ENCODE assay signal across 23 cellular contexts in the genomic region with DNA sequence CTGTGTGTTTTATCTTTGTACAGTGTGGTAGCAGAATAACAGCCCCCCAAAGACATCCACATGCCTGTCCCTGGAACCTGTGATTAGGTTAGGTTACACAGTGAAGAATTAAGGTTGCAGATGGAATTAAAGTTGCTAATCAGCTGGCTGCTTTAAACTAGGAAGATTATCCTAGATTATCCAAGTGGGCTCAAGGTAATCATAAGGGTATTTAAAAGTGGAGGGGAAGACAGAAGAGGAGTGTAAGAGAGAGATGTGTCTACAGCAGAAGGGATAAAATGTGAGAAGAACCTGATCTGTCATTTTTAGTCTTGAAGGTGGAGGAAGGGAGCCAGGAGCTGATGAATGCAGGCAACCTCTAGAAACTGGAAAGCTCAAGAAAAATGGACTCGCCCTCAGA.
"Had no signal": no experiment of that assay in that cellular context is flagged by ENCODE, and none has a peak within 500 bp of the region (broad histone marks: within the 10 kb centered on the region; RNA-seq: fewer than 3 reads in every experiment).

No MANE protein-coding gene starts in this region.

- H3K36me3 ChIP-seq: left ventricle myocardium inferior, neural progenitor cell, neutrophil, right atrium auricular region, right lobe of liver, tibial nerve, uterus had no signal

- ATAC-seq: natural killer cell; psoas muscle; right lobe of liver; stimulated activated memory B cell treated with anti-CD40 and anti-IgM and Interleukin-4, amounts not matched to agents 10 μg/mL and 1 μg/mL and 100 μg/mL, for 72 hours; stimulated activated naive CD8-positive, alpha-beta T cell treated with anti-CD3 and anti-CD28 coated beads, Interleukin-15, amount 100 ng/mL, for 72 hours had no signal

- H3K4me1 ChIP-seq: left ventricle myocardium inferior, neural progenitor cell, parathyroid adenoma, psoas muscle, right atrium auricular region, tibial nerve, uterus had no signal

- DNase-seq: left ventricle myocardium inferior; mesendoderm; naive B cell; natural killer cell; nephron progenitor cell; occipital lobe; psoas muscle; stimulated activated CD4-positive, alpha-beta T cell treated with anti-CD3 and anti-CD28 coated beads, Interleukin-1b, Interleukin-23, amount 100 ng/mL, for 48 hours; stimulated activated CD4-positive, alpha-beta T cell treated with anti-CD3 and anti-CD28 coated beads, Interleukin-2, amount 100 ng/mL, for 48 hours; stimulated activated CD4-positive, alpha-beta T cell treated with anti-CD3 and anti-CD28 coated beads, Interleukin-4, amount 100 ng/mL, for 4 hours; stimulated activated naive CD4-positive, alpha-beta T cell treated with Interleukin-2 at 50 U/mL for 16 hours; stimulated activated naive CD8-positive, alpha-beta T cell treated with anti-CD3 and anti-CD28 coated beads, Interleukin-15, amount 100 ng/mL, for 72 hours; substantia nigra; uterus had no signal

- H3K4me3 ChIP-seq: left ventricle myocardium inferior, lung, neural progenitor cell, psoas muscle, right atrium auricular region, right lobe of liver, smooth muscle cell, tibial nerve, uterus had no signal

- H3K9me3 ChIP-seq: left ventricle myocardium inferior, neutrophil, psoas muscle, right atrium auricular region, right lobe of liver, tibial nerve, uterus had no signal

- H3K27me3 ChIP-seq: neural progenitor cell, neutrophil, right atrium auricular region, right lobe of liver, tibial nerve, uterus had no signal
